8 cellular contexts compared by ENCODE assay signal in genomic region chrX:139931646-139932076, GRCh38. TPM values are rescaled to one million over a fixed set of nuclear protein-coding genes. Genes with fewer than 3 reads are reported as not detected.
DNase-seq lines count a peak whose midpoint lies in the region; ATAC-seq, FAIRE-seq and TF ChIP-seq lines count a peak whose summit lies in the region.

No MANE protein-coding gene starts in this region.

- no peaks in the 10 kb centered on the region for H3K27me3 ChIP-seq in right lobe of liver
- peaks cover 0 to 4% of the 10 kb centered on the region in 2 donors for H3K27me3 ChIP-seq in tibial nerve

- no peak for TF ChIP-seq POLR2A in right lobe of liver (IDR thresholded peaks at IDR 0.05)
- no peak for TF ChIP-seq POLR2A in tibial nerve (IDR thresholded peaks at IDR 0.05)

- peak overlapping the region; percentile 69 to 77 (median 74) for H3K4me3 ChIP-seq in right lobe of liver
- H3K4me3 ChIP-seq in tibial nerve, result peak overlapping the region; percentile 56 to 91 (median 84)

- peak overlapping the region; percentile 45 to 85 (median 53) for H3K27ac ChIP-seq in right lobe of liver
- H3K27ac ChIP-seq in tibial nerve, result peak overlapping the region; percentile 60 to 99 (median 98)

- no peak for FAIRE-seq in frontal cortex (lab: Jason Lieb, UNC)

- intact Hi-C loops in right lobe of liver (cut with DNase I), result no loop called here

- WGBS in right lobe of liver (ENCODE audit: insufficient coverage, low coverage, low lambda C conversion rate, missing lambda C conversion rate), result 25% methylated on average over 18 of the region's 33 CpGs
- 30% methylated on average over 33 of the region's 33 CpGs; no CpG with 5 or more reads in 1 of the 2 donors for WGBS in tibial nerve, 2 donors

- H3K4me1 ChIP-seq in right lobe of liver (peaks cover 0 to 4% (median 0%) of the 10 kb centered on the region in 4 donors), tibial nerve (no peaks in the 10 kb centered on the region)

- H3K36me3 ChIP-seq in right lobe of liver (no peaks in the 10 kb centered on the region), tibial nerve (no peaks in the 10 kb centered on the region)

- H3K9me3 ChIP-seq in right lobe of liver (no peaks in the 10 kb centered on the region), tibial nerve (no peaks in the 10 kb centered on the region)

- TF ChIP-seq CTCF in right lobe of liver (IDR thresholded peaks at IDR 0.05) (no peak), tibial nerve (IDR thresholded peaks at IDR 0.05) (no peak)

- ATAC-seq in right lobe of liver (no peak), GM19035 (IDR thresholded peaks at IDR 0.05; ENCODE audit: unreplicated experiment) (no peak), HG02981 (IDR thresholded peaks at IDR 0.05; ENCODE audit: unreplicated experiment) (no peak)

- TF ChIP-seq EP300 in tibial nerve (IDR thresholded peaks at IDR 0.05), result no peak

- DNase-seq in activated T-cell treated with anti-CD3 and anti-CD28 coated beads for 24 hours (ENCODE audit: low read depth) (peak; percentile 2), activated T-cell treated with anti-CD3 and anti-CD28 coated beads for 4 hours (no peak), amniotic stem cell (lab: John Stamatoyannopoulos, UW) (peak; percentile 0), right lobe of liver (no peak), tibial nerve (ENCODE audit: low spot score in 2 of 2) (no peak), frontal cortex (ENCODE audit: low spot score in 2 of 2) (no peak)

RNA-seq across cellular contexts. Expression of gene ATP11C, which starts 1.2 kb away (rescaled TPM):
- total RNA-seq in right lobe of liver, result 10 to 100 TPM; 21.4 to 34.0 (median 29.1) TPM
- total RNA-seq in tibial nerve, result 10 to 100 TPM; 24.1 to 37.8 (median 32.9) TPM
- total RNA-seq in frontal cortex, result 54.2 TPM

RNA-seq across cellular contexts. Expression of gene CXorf66, which starts 33.7 kb away (rescaled TPM):
- total RNA-seq in right lobe of liver, result under 1 TPM in 1 of 6 experiments, not detected in 5; 0.18 TPM
- total RNA-seq in tibial nerve, result not detected
- total RNA-seq in frontal cortex, result not detected

Comparison
In these comparisons a context has a peak if more than half of its experiments do, and no peak if none do; other contexts are left out.
1. DNase-seq: peak in activated T-cell treated with anti-CD3 and anti-CD28 coated beads for 24 hours (single experiment) and amniotic stem cell (single experiment); none in activated T-cell treated with anti-CD3 and anti-CD28 coated beads for 4 hours (single experiment), right lobe of liver (0 of 3), tibial nerve (0 of 2) and frontal cortex (0 of 2).